Comparison of ENCODE assay signal across 17 cellular contexts in genomic region chrX:36978886-36979285, GRCh38. TPM values are rescaled to one million over a fixed set of nuclear protein-coding genes. Genes with fewer than 3 reads are reported as not detected.
DNase-seq lines count a peak whose midpoint lies in the region; ATAC-seq and TF ChIP-seq lines count a peak whose summit lies in the region.
"Had no signal": no experiment of that assay in that cellular context is flagged by ENCODE, and none has a peak within 500 bp of the region (broad histone marks: within the 10 kb centered on the region; RNA-seq: fewer than 3 reads in every experiment).

No MANE protein-coding gene starts in this region.

- no TSS peak for BruUV-seq in PC-3 (replicated peaks; lab: Mats Ljungman, UMichigan)

- no peaks in the 10 kb centered on the region for H3F3A ChIP-seq in PC-3 (ENCODE audit: low read length, unreplicated experiment)

- no peak overlapping the region for H3K4me3 ChIP-seq in PC-3 (ENCODE audit: low read length)
- no peak overlapping the region for H3K4me3 ChIP-seq in choroid plexus epithelial cell (ENCODE audit: low read depth, low read length)
- H3K4me3 ChIP-seq: pancreas, sigmoid colon had no signal

- no peaks in the 10 kb centered on the region for H3K36me3 Mint-ChIP-seq in mesothelial cell of epicardium
- H3K36me3 Mint-ChIP-seq: brain had no signal

- TF ChIP-seq CTCF in PC-3 (conservative IDR thresholded peaks at IDR 0.05; ENCODE audit: low read depth, low read length) (no peak), choroid plexus epithelial cell (conservative IDR thresholded peaks at IDR 0.05; ENCODE audit: low read depth, low read length) (no peak), mesothelial cell of epicardium (IDR thresholded peaks at IDR 0.05; ENCODE audit: unreplicated experiment) (no peak)

- H3K27me3 Mint-ChIP-seq in mesothelial cell of epicardium (ENCODE audit: low read depth), result peaks cover 8% of the 10 kb centered on the region
- H3K27me3 Mint-ChIP-seq: activated CD4-positive, alpha-beta T cell treated with anti-CD3 and anti-CD28 coated beads, Interleukin-2, amount 10 ng/mL, durations not matched to agents 24 days and 14 days had no signal

- no peak overlapping the region for H3K27ac ChIP-seq in PC-3 (ENCODE audit: low read length)
- H3K27ac ChIP-seq: pancreas, sigmoid colon had no signal

- peaks cover 12% of the 10 kb centered on the region for H3K9me3 Mint-ChIP-seq in mesothelial cell of epicardium
- H3K9me3 Mint-ChIP-seq: activated CD4-positive, alpha-beta T cell treated with anti-CD3 and anti-CD28 coated beads, Interleukin-2, amount 10 ng/mL, durations not matched to agents 24 days and 14 days; brain had no signal

- H3K27ac Mint-ChIP-seq in mesothelial cell of epicardium, result no peak overlapping the region
- H3K27ac Mint-ChIP-seq: activated CD4-positive, alpha-beta T cell treated with anti-CD3 and anti-CD28 coated beads, Interleukin-2, amount 10 ng/mL, durations not matched to agents 24 days and 14 days; brain had no signal

- intact Hi-C loops in PC-3 (cut with micrococcal nuclease), result no loop called here

- CTCF ChIA-PET in PC-3 (lab: Charles Lee), result no interaction called here

- no peaks in the 10 kb centered on the region for H3K9me2 ChIP-seq in PC-3 (replicated peaks; ENCODE audit: low read length)

- no peaks in the 10 kb centered on the region for H3K9me3 ChIP-seq in PC-3 (ENCODE audit: low read length)
- H3K9me3 ChIP-seq: pancreas, sigmoid colon had no signal

- no peak overlapping the region for H3K9ac ChIP-seq in PC-3 (ENCODE audit: low read length)

- in situ Hi-C loops in Caki2 (cut with HindIII; ENCODE audit: low pct_unique_long_range_greater_than_20kb, low sequenced_read_pairs), result no loop called here

- no peaks in the 10 kb centered on the region for H3K4me1 Mint-ChIP-seq in mesothelial cell of epicardium
- H3K4me1 Mint-ChIP-seq: activated CD4-positive, alpha-beta T cell treated with anti-CD3 and anti-CD28 coated beads, Interleukin-2, amount 10 ng/mL, durations not matched to agents 24 days and 14 days had no signal

- no peaks in the 10 kb centered on the region for H3K4me1 ChIP-seq in PC-3 (ENCODE audit: insufficient read depth, low read length)
- H3K4me1 ChIP-seq: pancreas, sigmoid colon had no signal

- no peaks in the 10 kb centered on the region for H3K27me3 ChIP-seq in PC-3 (ENCODE audit: low read length)
- H3K27me3 ChIP-seq: sigmoid colon had no signal

- no peak for ATAC-seq in PC-3
- ATAC-seq in HG03196 (IDR thresholded peaks at IDR 0.05; ENCODE audit: unreplicated experiment), result no peak
- ATAC-seq: pancreas had no signal

- H2AFZ ChIP-seq in PC-3 (ENCODE audit: low read length), result no peak overlapping the region

- no peaks in the 10 kb centered on the region for H3K36me3 ChIP-seq in PC-3 (ENCODE audit: low read depth, low read length)
- H3K36me3 ChIP-seq: pancreas, sigmoid colon had no signal

- no peaks in the 10 kb centered on the region for H3K79me2 ChIP-seq in PC-3 (ENCODE audit: low read length)

- H3K4me2 ChIP-seq in PC-3 (ENCODE audit: low read length), result no peak overlapping the region

- H4K20me1 ChIP-seq in PC-3 (ENCODE audit: low read length), result no peaks in the 10 kb centered on the region

- DNase-seq in Caki2 (ENCODE audit: low read depth) (peak; percentile 25), PC-3 (peak; percentile 46), choroid plexus epithelial cell (ENCODE audit: low read depth) (peak; percentile 5), kidney glomerular epithelial cell (lab: John Stamatoyannopoulos, UW) (peak; percentile 33), HCEC 1CT (no peak), mesothelial cell of epicardium (ENCODE audit: low spot score in 2 of 2, unreplicated experiment in 2 of 2) (no peak)
- no peak for DNase-seq in stimulated activated CD4-positive, alpha-beta T cell treated with anti-CD3 and anti-CD28 coated beads, Interleukin-1b, Interleukin-23, amount 100 ng/mL, for 48 hours
- DNase-seq: activated CD4-positive, alpha-beta T cell treated with anti-CD3 and anti-CD28 coated beads, Interleukin-2, amount 10 ng/mL, durations not matched to agents 24 days and 14 days; activated naive CD4-positive, alpha-beta T cell treated with Interleukin-2 at 50 U/mL for 16 hours; NCI-H2081 treated with DMSO at 0.1 percent for 48 hours; NCI-H524 treated with DMSO at 0.1 percent for 48 hours; pancreas; sigmoid colon had no signal

- H3K4me3 Mint-ChIP-seq in mesothelial cell of epicardium, result no peak overlapping the region
- H3K4me3 Mint-ChIP-seq: activated CD4-positive, alpha-beta T cell treated with anti-CD3 and anti-CD28 coated beads, Interleukin-2, amount 10 ng/mL, durations not matched to agents 24 days and 14 days; brain had no signal

- POLR2A ChIA-PET in PC-3 (lab: Charles Lee; ENCODE audit: unreplicated experiment), result no interaction called here

RNA-seq across cellular contexts. Expression of gene FAM47C, which starts 29.3 kb away (rescaled TPM):
- not detected in 2 replicates for total RNA-seq in Caki2 (2014; rRNA removed; shearing (Covaris generic); ENCODE audit: low replicate concordance)
- total RNA-seq in PC-3 (2014; rRNA removed) (not detected in 2 replicates), mesothelial cell of epicardium (not detected in 3 replicates)
- total RNA-seq: activated CD4-positive, alpha-beta T cell treated with anti-CD3 and anti-CD28 coated beads, Interleukin-2, amount 10 ng/mL, durations not matched to agents 24 days and 14 days; OCI-LY7; sigmoid colon; subcutaneous adipose tissue had no signal

Comparison
In these comparisons a context has a peak if more than half of its experiments do, and no peak if none do; other contexts are left out.
1. DNase-seq: peak in Caki2 (single experiment), PC-3 (single experiment), choroid plexus epithelial cell (single experiment) and kidney glomerular epithelial cell (single experiment); none in HCEC 1CT (single experiment), stimulated activated CD4-positive, alpha-beta T cell treated with anti-CD3 and anti-CD28 coated beads, Interleukin-1b, Interleukin-23, amount 100 ng/mL, for 48 hours (single experiment) and mesothelial cell of epicardium (0 of 2).